15 cellular contexts compared by ENCODE assay signal in genomic region chr1:96214982-96215381, GRCh38.
DNase-seq lines count a peak whose midpoint lies in the region; ATAC-seq and TF ChIP-seq lines count a peak whose summit lies in the region.
"Had no signal": no experiment of that assay in that cellular context is flagged by ENCODE, and none has a peak within 500 bp of the region (broad histone marks: within the 10 kb centered on the region; RNA-seq: fewer than 3 reads in every experiment).

No MANE protein-coding gene starts in this region.

- no peaks in the 10 kb centered on the region for H3K27me3 ChIP-seq in GM23248 (replicated peaks; ENCODE audit: insufficient read depth)
- H3K27me3 ChIP-seq in left lung = no peaks in the 10 kb centered on the region

- no peaks in the 10 kb centered on the region for H3F3A ChIP-seq in GM23248 (ENCODE audit: insufficient read depth)

- in situ Hi-C loops in GM23248 (cut with MboI) = no loop called here

- H2AFZ ChIP-seq in GM23248 = no peak overlapping the region
- H2AFZ ChIP-seq: GM23338 had no signal

- H3K79me2 ChIP-seq in GM23248 (ENCODE audit: insufficient read depth) = no peaks in the 10 kb centered on the region

- no peak overlapping the region for H3K9ac ChIP-seq in GM23248

- H4K20me1 ChIP-seq in GM23248 (ENCODE audit: insufficient read depth) = no peaks in the 10 kb centered on the region; the same call in 1 of the 2 replicates

- intact Hi-C loops in left lung (cut with DNase I) = no loop called here

- H3K9me3 ChIP-seq in GM23248 (ENCODE audit: low read depth) = no peaks in the 10 kb centered on the region
- H3K9me3 ChIP-seq in left lung = no peaks in the 10 kb centered on the region
- H3K9me3 ChIP-seq: A549, Caco-2 had no signal

- H3K4me2 ChIP-seq in GM23248 (ENCODE audit: unreplicated experiment) = no peak overlapping the region
- H3K4me2 ChIP-seq: A549, GM23338 had no signal

- no peaks in the 10 kb centered on the region for H3K36me3 ChIP-seq in GM23248 (ENCODE audit: low read depth)
- H3K36me3 ChIP-seq in left lung = no peaks in the 10 kb centered on the region

- H3K4me1 ChIP-seq in GM23248 (ENCODE audit: insufficient read depth) (no peaks in the 10 kb centered on the region), left lung (no peaks in the 10 kb centered on the region)
- H3K4me1 ChIP-seq: A549, Caco-2 had no signal

- peak; percentile 4 for DNase-seq in AG10803 (ENCODE audit: low read depth)
- peak; percentile 4 for DNase-seq in GM23248
- peak; percentile 34 for DNase-seq in fibroblast of gingiva (ENCODE audit: low read depth)
- DNase-seq in fibroblast of villous mesenchyme (ENCODE audit: low read depth) = peak; percentile 23
- no peak for DNase-seq in iPS-NIHi7 (ENCODE audit: extremely low spot score)
- no peak for DNase-seq in left lung
- DNase-seq: Caco-2; CD8-positive, alpha-beta memory T cell; DND-41; GDM1; H7 had no signal

- no peak overlapping the region for H3K27ac ChIP-seq in GM23248
- H3K27ac ChIP-seq in left lung = no peak overlapping the region
- H3K27ac ChIP-seq: A549, HL-60 had no signal

- ATAC-seq in left lung (no peak), GM21447 (IDR thresholded peaks at IDR 0.05; ENCODE audit: unreplicated experiment) (no peak)
- ATAC-seq: A549, GM23338 had no signal

- H3K4me3 ChIP-seq in AG10803 (ENCODE audit: low read length) (no peak overlapping the region), GM23248 (no peak overlapping the region), fibroblast of villous mesenchyme (ENCODE audit: low read depth, low read length) (no peak overlapping the region), left lung (no peak overlapping the region)
- H3K4me3 ChIP-seq: A549, GM23338 had no signal

- WGBS in GM23248 (ENCODE audit: low coverage in 1 of 2, low lambda C conversion rate in 2 of 2, missing lambda C conversion rate in 2 of 2), 2 experiments = 9 to 11% methylated on average over 2 of the region's 2 CpGs

- TF ChIP-seq CTCF in AG10803 (conservative IDR thresholded peaks at IDR 0.05; ENCODE audit: low read length) (no peak), fibroblast of villous mesenchyme (IDR thresholded peaks at IDR 0.05; ENCODE audit: insufficient read depth, low read depth, low read length) (no peak), left lung (IDR thresholded peaks at IDR 0.05) (no peak)

- no peaks in the 10 kb centered on the region for H3K9me2 ChIP-seq in GM23248 (ENCODE audit: insufficient read depth)

Comparison
In these comparisons a context has a peak if more than half of its experiments do, and no peak if none do; other contexts are left out.
1. DNase-seq: peak in AG10803 (single experiment), GM23248 (single experiment), fibroblast of gingiva (single experiment) and fibroblast of villous mesenchyme (single experiment); none in iPS-NIHi7 (single experiment) and left lung (0 of 2).